34 cellular contexts compared by ENCODE assay signal in the genomic region with DNA sequence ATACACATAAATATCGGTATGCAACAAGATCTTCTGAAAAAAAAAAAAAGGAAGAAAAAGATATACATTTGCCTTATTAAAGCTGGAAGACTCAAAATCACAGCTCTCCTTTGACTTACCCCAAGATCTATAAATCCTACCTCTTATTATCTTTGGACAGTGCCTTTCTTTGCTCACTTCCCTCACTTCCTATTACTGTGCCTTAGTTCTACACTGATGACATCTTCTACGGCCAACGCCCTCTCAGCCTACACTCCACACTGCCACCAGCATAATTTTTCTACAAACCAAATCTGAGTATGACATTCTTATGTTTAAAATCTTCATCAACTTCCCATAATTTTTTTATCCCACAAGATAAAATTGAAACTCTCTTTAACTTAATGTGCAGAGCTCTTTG.
"Had no signal": no experiment of that assay in that cellular context is flagged by ENCODE, and none has a peak within 500 bp of the region (broad histone marks: within the 10 kb centered on the region; RNA-seq: fewer than 3 reads in every experiment).

No MANE protein-coding gene starts in this region.

- H3K27ac Mint-ChIP-seq: activated B cell treated with CpG ODN at 0.5 μM for 24 hours; activated CD4-positive, alpha-beta memory T cell treated with anti-CD3 and anti-CD28 coated beads for 36 hours; activated CD4-positive, alpha-beta T cell treated with anti-CD3 and anti-CD28 coated beads, Interleukin-2, amount 10 ng/mL, durations not matched to agents 24 days and 14 days; activated CD8-positive, alpha-beta T cell treated with anti-CD3 and anti-CD28 coated beads for 36 hours; activated naive CD4-positive, alpha-beta T cell treated with anti-CD3 and anti-CD28 coated beads for 36 hours; activated naive CD8-positive, alpha-beta T cell treated with anti-CD3 and anti-CD28 coated beads for 36 hours; activated T-cell treated with anti-CD3 and anti-CD28 coated beads, Interleukin-2, amount 50 U/mL, for 24 hours; activated T-helper 1 cell treated with anti-CD3 and anti-CD28 coated beads, Interleukin-12 subunit alpha, Interleukin-12 subunit beta, Interleukin-2, Interleukin-4 antibody, amounts not matched to agents 30 ng/mL and 10 ng/mL and 1 ng/mL, durations not matched to agents 14 hours and 24 hours and 36 hours; activated T-helper 17 cell treated with anti-CD3 and anti-CD28 coated beads, Interleukin-2, amount 50 U/mL, for 72 hours; brain; T-cell; T-helper 2 cell treated with Interferon-gamma antibody and Interleukin-4, amounts not matched to agents 5 μg/mL and 100 μg/mL, for 36 hours had no signal

- H3K27me3 Mint-ChIP-seq: activated B cell treated with CpG ODN at 0.5 μM for 24 hours; activated CD4-positive, alpha-beta memory T cell treated with anti-CD3 and anti-CD28 coated beads for 36 hours; activated CD4-positive, alpha-beta T cell treated with anti-CD3 and anti-CD28 coated beads, Interleukin-2, amount 10 ng/mL, durations not matched to agents 24 days and 14 days; activated CD8-positive, alpha-beta T cell treated with anti-CD3 and anti-CD28 coated beads for 36 hours; activated naive CD8-positive, alpha-beta T cell treated with anti-CD3 and anti-CD28 coated beads for 36 hours; activated T-cell treated with anti-CD3 and anti-CD28 coated beads, Interleukin-2, amount 50 U/mL, for 24 hours; activated T-helper 17 cell treated with anti-CD3 and anti-CD28 coated beads, Interleukin-2, amount 50 U/mL, for 72 hours; brain; central memory CD8-positive, alpha-beta T cell; T-cell had no signal

- H3K9me3 Mint-ChIP-seq: activated B cell treated with CpG ODN at 0.5 μM for 24 hours; activated CD4-positive, alpha-beta memory T cell treated with anti-CD3 and anti-CD28 coated beads for 36 hours; activated CD4-positive, alpha-beta T cell treated with anti-CD3 and anti-CD28 coated beads, Interleukin-2, amount 10 ng/mL, durations not matched to agents 24 days and 14 days; activated CD8-positive, alpha-beta T cell treated with anti-CD3 and anti-CD28 coated beads for 36 hours; activated naive CD4-positive, alpha-beta T cell treated with anti-CD3 and anti-CD28 coated beads for 36 hours; activated naive CD4-positive, alpha-beta T cell treated with anti-CD3 and anti-CD28 coated beads, Interleukin-2, amount 50 U/mL, for 72 hours; activated naive CD8-positive, alpha-beta T cell treated with anti-CD3 and anti-CD28 coated beads for 36 hours; activated T-cell treated with anti-CD3 and anti-CD28 coated beads, Interleukin-2, amount 50 U/mL, for 24 hours; activated T-helper 1 cell treated with anti-CD3 and anti-CD28 coated beads, Interleukin-12 subunit alpha, Interleukin-12 subunit beta, Interleukin-2, Interleukin-4 antibody, amounts not matched to agents 30 ng/mL and 10 ng/mL and 1 ng/mL, durations not matched to agents 14 hours and 24 hours and 36 hours; activated T-helper 17 cell treated with anti-CD3 and anti-CD28 coated beads, Interleukin-2, amount 50 U/mL, for 72 hours; brain; central memory CD8-positive, alpha-beta T cell; T-cell; T-helper 2 cell treated with Interferon-gamma antibody and Interleukin-4, amounts not matched to agents 5 μg/mL and 100 μg/mL, for 36 hours had no signal

- H3K4me1 Mint-ChIP-seq: activated B cell treated with CpG ODN at 0.5 μM for 24 hours; activated CD4-positive, alpha-beta T cell treated with anti-CD3 and anti-CD28 coated beads, Interleukin-2, amount 10 ng/mL, durations not matched to agents 24 days and 14 days; activated naive CD8-positive, alpha-beta T cell treated with anti-CD3 and anti-CD28 coated beads for 36 hours; activated T-helper 17 cell treated with anti-CD3 and anti-CD28 coated beads, Interleukin-2, amount 50 U/mL, for 72 hours; brain; central memory CD8-positive, alpha-beta T cell had no signal

- H3K9me3 ChIP-seq: ascending aorta had no signal

- DNase-seq: activated B cell treated with CpG ODN at 0.5 μM for 24 hours; activated CD4-positive, alpha-beta memory T cell treated with anti-CD3 and anti-CD28 coated beads for 36 hours; activated CD4-positive, alpha-beta T cell treated with anti-CD3 and anti-CD28 coated beads for 4 hours; activated CD4-positive, alpha-beta T cell treated with anti-CD3 and anti-CD28 coated beads, Interleukin-2, amount 10 ng/mL, durations not matched to agents 24 days and 14 days; activated CD4-positive, alpha-beta T cell treated with anti-CD3 and anti-CD28 coated beads, Interleukin-2, amount 50 U/mL, for 1 hour; activated CD4-positive, alpha-beta T cell treated with anti-CD3 and anti-CD28 coated beads, Interleukin-2, amount 50 U/mL, for 4 hours; activated CD4-positive, CD25-positive, alpha-beta regulatory T cell treated with anti-CD3 and anti-CD28 coated beads, Interleukin-2, amount 50 U/mL, for 72 hours; activated CD8-positive, alpha-beta memory T cell treated with anti-CD3 and anti-CD28 coated beads, Interleukin-2, amount 50 U/mL, for 4 hours; activated CD8-positive, alpha-beta T cell treated with anti-CD3 and anti-CD28 coated beads for 36 hours; activated effector memory CD4-positive, alpha-beta T cell treated with anti-CD3 and anti-CD28 coated beads, Interleukin-2, amount 50 U/mL, for 16 hours; activated gamma-delta T cell treated with Interleukin-2 at 50 U/mL for 16 hours; activated naive CD4-positive, alpha-beta T cell; activated naive CD4-positive, alpha-beta T cell treated with anti-CD3 and anti-CD28 coated beads for 36 hours; activated naive CD4-positive, alpha-beta T cell treated with anti-CD3 and anti-CD28 coated beads, Interleukin-2, amount 50 U/mL, for 16 hours; activated naive CD8-positive, alpha-beta T cell treated with anti-CD3 and anti-CD28 coated beads for 36 hours; activated T-cell treated with anti-CD3 and anti-CD28 coated beads for 4 hours; activated T-cell treated with anti-CD3 and anti-CD28 coated beads, Interleukin-2, amount 50 U/mL, for 24 hours; activated T-cell treated with anti-CD3 and anti-CD28 coated beads, Interleukin-2, amount 50 U/mL, for 48 hours; amygdala; anterior cingulate cortex; caudate nucleus; cerebellar nuclear complex; T-cell; T-helper 2 cell; T-helper 9 cell had no signal

- H3K4me3 Mint-ChIP-seq: activated B cell treated with CpG ODN at 0.5 μM for 24 hours; activated CD4-positive, alpha-beta memory T cell treated with anti-CD3 and anti-CD28 coated beads for 36 hours; activated CD4-positive, alpha-beta T cell treated with anti-CD3 and anti-CD28 coated beads, Interleukin-2, amount 10 ng/mL, durations not matched to agents 24 days and 14 days; activated CD8-positive, alpha-beta T cell treated with anti-CD3 and anti-CD28 coated beads for 36 hours; activated naive CD4-positive, alpha-beta T cell treated with anti-CD3 and anti-CD28 coated beads for 36 hours; activated naive CD8-positive, alpha-beta T cell treated with anti-CD3 and anti-CD28 coated beads for 36 hours; activated T-cell treated with anti-CD3 and anti-CD28 coated beads, Interleukin-2, amount 50 U/mL, for 24 hours; activated T-helper 1 cell treated with anti-CD3 and anti-CD28 coated beads, Interleukin-12 subunit alpha, Interleukin-12 subunit beta, Interleukin-2, Interleukin-4 antibody, amounts not matched to agents 30 ng/mL and 10 ng/mL and 1 ng/mL, durations not matched to agents 14 hours and 24 hours and 36 hours; activated T-helper 17 cell treated with anti-CD3 and anti-CD28 coated beads, Interleukin-2, amount 50 U/mL, for 72 hours; brain; central memory CD8-positive, alpha-beta T cell; T-cell; T-helper 2 cell treated with Interferon-gamma antibody and Interleukin-4, amounts not matched to agents 5 μg/mL and 100 μg/mL, for 36 hours had no signal

- ATAC-seq: activated CD8-positive, alpha-beta T cell treated with anti-CD3 and anti-CD28 coated beads for 36 hours; activated naive CD4-positive, alpha-beta T cell treated with anti-CD3 and anti-CD28 coated beads, Interleukin-2, amount 50 U/mL, for 72 hours; activated T-helper 17 cell treated with anti-CD3 and anti-CD28 coated beads, Interleukin-2, amount 50 U/mL, for 72 hours; T-cell had no signal

- FAIRE-seq: bronchial epithelial cell, TTC549 had no signal
